36 cellular contexts compared by ENCODE assay signal in genomic region chr3:151371531-151371930, GRCh38. TPM values are rescaled to one million over a fixed set of nuclear protein-coding genes. Genes with fewer than 3 reads are reported as not detected.
"Had no signal": no experiment of that assay in that cellular context is flagged by ENCODE, and none has a peak within 500 bp of the region (broad histone marks: within the 10 kb centered on the region; RNA-seq: fewer than 3 reads in every experiment).

No MANE protein-coding gene starts in this region.

- H3K27me3 ChIP-seq: breast epithelium, sigmoid colon, suprapubic skin, tibial artery, upper lobe of right lung had no signal

- DNase-seq: activated CD4-positive, alpha-beta memory T cell treated with anti-CD3 and anti-CD28 coated beads, Interleukin-2, amount 10 ng/mL, durations not matched to agents 7 days and 5 days; activated CD4-positive, alpha-beta T cell treated with anti-CD3 and anti-CD28 coated beads, Interleukin-2, amount 10 ng/mL, durations not matched to agents 24 days and 14 days; activated CD4-positive, CD25-positive, alpha-beta regulatory T cell treated with anti-CD3 and anti-CD28 coated beads, Interleukin-2, amount 50 U/mL, for 72 hours; activated CD8-positive, alpha-beta memory T cell treated with anti-CD3 and anti-CD28 coated beads, Interleukin-2, amount 50 U/mL, for 48 hours; activated gamma-delta T cell treated with Interleukin-2 at 50 U/mL for 16 hours; activated naive CD8-positive, alpha-beta T cell treated with anti-CD3 and anti-CD28 coated beads, Interleukin-2, amount 50 U/mL, for 24 hours; activated T-cell treated with anti-CD3 and anti-CD28 coated beads, Interleukin-2, amount 50 U/mL, for 4 hours; central memory CD4-positive, alpha-beta T cell; endodermal cell; head of caudate nucleus; hippocampal formation; kidney; left colon; mammary epithelial cell; midbrain; naive thymus-derived CD4-positive, alpha-beta T cell; psoas muscle; sigmoid colon; stimulated activated CD4-positive, alpha-beta T cell treated with anti-CD3 and anti-CD28 coated beads, Interleukin-1b, Interleukin-23, amount 100 ng/mL, for 48 hours; stimulated activated CD4-positive, alpha-beta T cell treated with anti-CD3 and anti-CD28 coated beads, Interleukin-4, amount 100 ng/mL, for 4 hours; stimulated activated CD8-positive, alpha-beta memory T cell treated with anti-CD3 and anti-CD28 coated beads, Interleukin-4, amount 100 ng/mL, for 48 hours; stimulated activated naive CD8-positive, alpha-beta T cell treated with anti-CD3 and anti-CD28 coated beads, Interleukin-15, amount 100 ng/mL, for 72 hours; T-helper 17 cell; T1000; tibial artery; upper lobe of right lung; WERI-Rb-1 had no signal

- H3K4me1 ChIP-seq: breast epithelium, parathyroid adenoma, psoas muscle, sigmoid colon, suprapubic skin, upper lobe of right lung had no signal

- H3K27ac Mint-ChIP-seq: activated CD4-positive, alpha-beta memory T cell treated with anti-CD3 and anti-CD28 coated beads, Interleukin-2, amount 10 ng/mL, durations not matched to agents 7 days and 5 days; activated CD4-positive, alpha-beta T cell treated with anti-CD3 and anti-CD28 coated beads, Interleukin-2, amount 10 ng/mL, durations not matched to agents 24 days and 14 days; activated naive CD4-positive, alpha-beta T cell treated with anti-CD3 and anti-CD28 coated beads, Interleukin-2, amount 50 U/mL, for 24 hours; activated naive CD8-positive, alpha-beta T cell treated with anti-CD3 and anti-CD28 coated beads, Interleukin-2, amount 50 U/mL, for 24 hours; activated T-helper 17 cell treated with anti-CD3 and anti-CD28 coated beads, Interleukin-2, amount 50 U/mL, for 72 hours; endodermal cell; naive thymus-derived CD4-positive, alpha-beta T cell; stimulated activated memory B cell treated with anti-CD40 and anti-IgM and Interleukin-4, amounts not matched to agents 10 μg/mL and 1 μg/mL and 100 μg/mL, for 72 hours; stimulated activated naive CD8-positive, alpha-beta T cell treated with anti-CD3 and anti-CD28 coated beads, Interleukin-15, amount 100 ng/mL, for 72 hours; T-helper 17 cell had no signal

- H3K79me2 ChIP-seq: parathyroid adenoma had no signal

- H3K36me3 ChIP-seq: breast epithelium, sigmoid colon, suprapubic skin, tibial artery, upper lobe of right lung, WERI-Rb-1 had no signal

- H3K4me3 Mint-ChIP-seq: activated CD4-positive, alpha-beta memory T cell treated with anti-CD3 and anti-CD28 coated beads, Interleukin-2, amount 10 ng/mL, durations not matched to agents 7 days and 5 days; activated CD4-positive, alpha-beta T cell treated with anti-CD3 and anti-CD28 coated beads, Interleukin-2, amount 10 ng/mL, durations not matched to agents 24 days and 14 days; activated naive CD4-positive, alpha-beta T cell treated with anti-CD3 and anti-CD28 coated beads, Interleukin-2, amount 50 U/mL, for 24 hours; activated naive CD8-positive, alpha-beta T cell treated with anti-CD3 and anti-CD28 coated beads, Interleukin-2, amount 50 U/mL, for 24 hours; activated T-cell treated with anti-CD3 and anti-CD28 coated beads, Interleukin-2, amount 50 U/mL, for 4 hours; activated T-helper 17 cell treated with anti-CD3 and anti-CD28 coated beads, Interleukin-2, amount 50 U/mL, for 72 hours; endodermal cell; naive thymus-derived CD4-positive, alpha-beta T cell; stimulated activated memory B cell treated with anti-CD40 and anti-IgM and Interleukin-4, amounts not matched to agents 10 μg/mL and 1 μg/mL and 100 μg/mL, for 72 hours; stimulated activated naive CD8-positive, alpha-beta T cell treated with anti-CD3 and anti-CD28 coated beads, Interleukin-15, amount 100 ng/mL, for 72 hours; T-helper 17 cell had no signal

- H3K4me1 Mint-ChIP-seq: activated CD4-positive, alpha-beta memory T cell treated with anti-CD3 and anti-CD28 coated beads, Interleukin-2, amount 10 ng/mL, durations not matched to agents 7 days and 5 days; activated CD4-positive, alpha-beta T cell treated with anti-CD3 and anti-CD28 coated beads, Interleukin-2, amount 10 ng/mL, durations not matched to agents 24 days and 14 days; activated naive CD4-positive, alpha-beta T cell treated with anti-CD3 and anti-CD28 coated beads, Interleukin-2, amount 50 U/mL, for 24 hours; activated naive CD8-positive, alpha-beta T cell treated with anti-CD3 and anti-CD28 coated beads, Interleukin-2, amount 50 U/mL, for 24 hours; activated T-helper 17 cell treated with anti-CD3 and anti-CD28 coated beads, Interleukin-2, amount 50 U/mL, for 72 hours; naive thymus-derived CD4-positive, alpha-beta T cell; stimulated activated memory B cell treated with anti-CD40 and anti-IgM and Interleukin-4, amounts not matched to agents 10 μg/mL and 1 μg/mL and 100 μg/mL, for 72 hours; stimulated activated naive CD8-positive, alpha-beta T cell treated with anti-CD3 and anti-CD28 coated beads, Interleukin-15, amount 100 ng/mL, for 72 hours; T-helper 17 cell had no signal

- H3K9me3 Mint-ChIP-seq: activated CD4-positive, alpha-beta memory T cell treated with anti-CD3 and anti-CD28 coated beads, Interleukin-2, amount 10 ng/mL, durations not matched to agents 7 days and 5 days; activated CD4-positive, alpha-beta T cell treated with anti-CD3 and anti-CD28 coated beads, Interleukin-2, amount 10 ng/mL, durations not matched to agents 24 days and 14 days; activated naive CD4-positive, alpha-beta T cell treated with anti-CD3 and anti-CD28 coated beads, Interleukin-2, amount 50 U/mL, for 24 hours; activated naive CD8-positive, alpha-beta T cell treated with anti-CD3 and anti-CD28 coated beads, Interleukin-2, amount 50 U/mL, for 24 hours; activated T-cell treated with anti-CD3 and anti-CD28 coated beads, Interleukin-2, amount 50 U/mL, for 4 hours; activated T-helper 17 cell treated with anti-CD3 and anti-CD28 coated beads, Interleukin-2, amount 50 U/mL, for 72 hours; endodermal cell; naive thymus-derived CD4-positive, alpha-beta T cell; stimulated activated memory B cell treated with anti-CD40 and anti-IgM and Interleukin-4, amounts not matched to agents 10 μg/mL and 1 μg/mL and 100 μg/mL, for 72 hours; stimulated activated naive CD8-positive, alpha-beta T cell treated with anti-CD3 and anti-CD28 coated beads, Interleukin-15, amount 100 ng/mL, for 72 hours had no signal

- H3K9ac ChIP-seq: parathyroid adenoma had no signal

- H3K9me3 ChIP-seq: breast epithelium, psoas muscle, sigmoid colon, suprapubic skin, tibial artery, upper lobe of right lung had no signal

- H2AFZ ChIP-seq: parathyroid adenoma had no signal

- ATAC-seq: activated naive CD8-positive, alpha-beta T cell treated with anti-CD3 and anti-CD28 coated beads, Interleukin-2, amount 50 U/mL, for 24 hours; activated T-cell treated with anti-CD3 and anti-CD28 coated beads, Interleukin-2, amount 50 U/mL, for 4 hours; activated T-helper 17 cell treated with anti-CD3 and anti-CD28 coated beads, Interleukin-2, amount 50 U/mL, for 72 hours; esophagus mucosa; left colon; naive thymus-derived CD4-positive, alpha-beta T cell; psoas muscle; stimulated activated memory B cell treated with anti-CD40 and anti-IgM and Interleukin-4, amounts not matched to agents 10 μg/mL and 1 μg/mL and 100 μg/mL, for 72 hours; stimulated activated naive CD8-positive, alpha-beta T cell treated with anti-CD3 and anti-CD28 coated beads, Interleukin-15, amount 100 ng/mL, for 72 hours; T-helper 17 cell; upper lobe of right lung had no signal

- H3K36me3 Mint-ChIP-seq: activated naive CD4-positive, alpha-beta T cell treated with anti-CD3 and anti-CD28 coated beads, Interleukin-2, amount 50 U/mL, for 24 hours; naive thymus-derived CD4-positive, alpha-beta T cell; stimulated activated memory B cell treated with anti-CD40 and anti-IgM and Interleukin-4, amounts not matched to agents 10 μg/mL and 1 μg/mL and 100 μg/mL, for 72 hours had no signal

- H3K27me3 Mint-ChIP-seq: activated CD4-positive, alpha-beta memory T cell treated with anti-CD3 and anti-CD28 coated beads, Interleukin-2, amount 10 ng/mL, durations not matched to agents 7 days and 5 days; activated naive CD4-positive, alpha-beta T cell treated with anti-CD3 and anti-CD28 coated beads, Interleukin-2, amount 50 U/mL, for 24 hours; activated naive CD8-positive, alpha-beta T cell treated with anti-CD3 and anti-CD28 coated beads, Interleukin-2, amount 50 U/mL, for 24 hours; activated T-helper 17 cell treated with anti-CD3 and anti-CD28 coated beads, Interleukin-2, amount 50 U/mL, for 72 hours; stimulated activated memory B cell treated with anti-CD40 and anti-IgM and Interleukin-4, amounts not matched to agents 10 μg/mL and 1 μg/mL and 100 μg/mL, for 72 hours; stimulated activated naive CD8-positive, alpha-beta T cell treated with anti-CD3 and anti-CD28 coated beads, Interleukin-15, amount 100 ng/mL, for 72 hours; T-helper 17 cell had no signal

- H3K27ac ChIP-seq: breast epithelium, parathyroid adenoma, psoas muscle, sigmoid colon, suprapubic skin, tibial artery, upper lobe of right lung, WERI-Rb-1 had no signal

- H3K4me2 ChIP-seq: smooth muscle cell had no signal

- H3K4me3 ChIP-seq: breast epithelium, psoas muscle, sigmoid colon, smooth muscle cell, suprapubic skin, tibial artery, upper lobe of right lung had no signal

RNA-seq across cellular contexts. Expression of gene P2RY12, which starts 13.0 kb away (rescaled TPM):
- total RNA-seq: activated CD4-positive, alpha-beta memory T cell treated with anti-CD3 and anti-CD28 coated beads, Interleukin-2, amount 10 ng/mL, durations not matched to agents 7 days and 5 days; activated CD4-positive, alpha-beta T cell treated with anti-CD3 and anti-CD28 coated beads, Interleukin-2, amount 10 ng/mL, durations not matched to agents 24 days and 14 days; activated T-cell treated with anti-CD3 and anti-CD28 coated beads, Interleukin-2, amount 50 U/mL, for 4 hours; activated T-helper 17 cell treated with anti-CD3 and anti-CD28 coated beads, Interleukin-2, amount 50 U/mL, for 72 hours; endodermal cell; esophagus mucosa; mammary epithelial cell; smooth muscle cell had no signal

RNA-seq across cellular contexts. Expression of gene P2RY13, which starts 42.2 kb away (rescaled TPM):
- total RNA-seq: activated CD4-positive, alpha-beta memory T cell treated with anti-CD3 and anti-CD28 coated beads, Interleukin-2, amount 10 ng/mL, durations not matched to agents 7 days and 5 days; activated CD4-positive, alpha-beta T cell treated with anti-CD3 and anti-CD28 coated beads, Interleukin-2, amount 10 ng/mL, durations not matched to agents 24 days and 14 days; activated T-cell treated with anti-CD3 and anti-CD28 coated beads, Interleukin-2, amount 50 U/mL, for 4 hours; activated T-helper 17 cell treated with anti-CD3 and anti-CD28 coated beads, Interleukin-2, amount 50 U/mL, for 72 hours; endodermal cell; mammary epithelial cell; smooth muscle cell had no signal

RNA-seq across cellular contexts. Expression of gene GPR87, which starts 54.9 kb away (rescaled TPM):
- total RNA-seq: endodermal cell; left colon; liver; naive thymus-derived CD4-positive, alpha-beta T cell; psoas muscle; sigmoid colon; T-helper 17 cell had no signal
